In the genomic region with DNA sequence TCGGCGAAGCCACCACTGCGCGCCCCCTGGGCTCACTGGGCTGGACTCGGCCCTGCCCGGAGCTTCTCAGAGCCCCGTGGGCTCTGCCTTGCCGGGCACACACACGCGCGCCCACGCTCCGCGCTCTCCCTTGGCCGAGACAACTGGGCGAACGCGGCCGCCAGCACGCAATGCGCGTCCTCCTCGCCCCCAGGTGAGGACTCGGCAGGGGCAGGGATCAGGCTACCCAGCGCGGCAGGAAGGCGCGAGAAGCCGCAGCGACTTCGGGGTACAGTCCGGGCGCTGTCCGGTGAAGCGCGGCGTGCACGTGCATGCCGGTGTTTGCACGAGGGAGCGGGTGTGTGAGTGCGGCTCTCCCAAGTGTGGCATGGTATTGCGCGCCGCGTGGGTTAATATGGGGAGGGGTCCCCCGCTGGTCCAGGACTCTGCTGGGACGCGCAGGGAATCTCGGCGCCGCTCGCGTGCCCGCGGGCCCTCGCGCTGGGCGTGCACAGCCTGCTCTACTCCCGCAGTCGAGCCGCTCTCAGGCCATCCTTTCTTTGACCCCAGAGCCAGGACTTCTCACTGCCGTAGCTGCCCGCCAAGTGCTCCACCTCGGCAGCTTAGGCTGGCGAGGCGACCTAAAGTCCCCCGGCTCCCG, we compare ENCODE assay signal across 14 cellular contexts. TPM values are rescaled to one million over a fixed set of nuclear protein-coding genes. Genes with fewer than 3 reads are reported as not detected.
DNase-seq lines count a peak whose midpoint lies in the region; ATAC-seq and TF ChIP-seq lines count a peak whose summit lies in the region.
"Had no signal": no experiment of that assay in that cellular context is flagged by ENCODE, and none has a peak within 500 bp of the region (broad histone marks: within the 10 kb centered on the region; RNA-seq: fewer than 3 reads in every experiment).

No MANE protein-coding gene starts in this region.

- no peaks in the 10 kb centered on the region for H3F3A ChIP-seq in Loucy (ENCODE audit: low read depth)
- peaks cover 55% of the 10 kb centered on the region for H3F3A ChIP-seq in neural progenitor cell (ENCODE audit: low read depth)

- no peak overlapping the region for H3K27ac ChIP-seq in A673 (ENCODE audit: low read depth, low read length, poor library complexity, severe bottlenecking)
- H3K27ac ChIP-seq in esophagus (ENCODE audit: low read depth in 2 of 2, low read length in 1 of 2), result no peak overlapping the region
- no peak overlapping the region for H3K27ac ChIP-seq in neural progenitor cell
- H3K27ac ChIP-seq: pancreas had no signal

- peaks cover 26% of the 10 kb centered on the region for H3K27me3 Mint-ChIP-seq in neural progenitor cell (ENCODE audit: insufficient read depth, low read depth)

- peaks cover 9% of the 10 kb centered on the region for H3K4me1 ChIP-seq in A673 (ENCODE audit: insufficient read depth, low read length, poor library complexity, severe bottlenecking)
- peaks cover 49% of the 10 kb centered on the region for H3K4me1 ChIP-seq in Loucy (ENCODE audit: insufficient read depth, low read length, poor library complexity, severe bottlenecking)
- H3K4me1 ChIP-seq in esophagus (ENCODE audit: control insufficient read depth in 2 of 2, insufficient read depth in 2 of 2, low read length in 1 of 2), result peaks cover 6 to 14% of the 10 kb centered on the region in 2 donors
- H3K4me1 ChIP-seq in neural progenitor cell, result peaks cover 41% of the 10 kb centered on the region
- H3K4me1 ChIP-seq: pancreas had no signal

- peaks cover 95% of the 10 kb centered on the region for H3K79me2 ChIP-seq in Loucy (ENCODE audit: insufficient read depth, low read length)
- H3K79me2 ChIP-seq in neural progenitor cell (ENCODE audit: low read depth), result no peaks in the 10 kb centered on the region

- TF ChIP-seq CTCF in A673 (conservative IDR thresholded peaks at IDR 0.05; ENCODE audit: low read depth, low read length) (no peak), Loucy (conservative IDR thresholded peaks at IDR 0.05; ENCODE audit: low read length) (no peak), neural progenitor cell (IDR thresholded peaks at IDR 0.05) (no peak), GM10266 (IDR thresholded peaks at IDR 0.05; ENCODE audit: control insufficient read depth, insufficient read depth, low read depth, missing control alignments) (no peak)

- no peak overlapping the region for H3K27ac Mint-ChIP-seq in neural progenitor cell
- H3K27ac Mint-ChIP-seq: CD14-positive monocyte had no signal

- WGBS in esophagus, 2 donors, result 20 to 35% methylated on average over 65 to 69 of the region's 69 CpGs

- no peaks in the 10 kb centered on the region for H3K36me3 ChIP-seq in A673 (ENCODE audit: insufficient read depth, low read length, poor library complexity, severe bottlenecking)
- H3K36me3 ChIP-seq in Loucy (ENCODE audit: insufficient read depth, low read length), result no peaks in the 10 kb centered on the region
- peaks cover 0 to 3% of the 10 kb centered on the region in 2 donors for H3K36me3 ChIP-seq in esophagus (ENCODE audit: control insufficient read depth in 2 of 2, insufficient read depth in 2 of 2, low read length in 1 of 2)
- no peaks in the 10 kb centered on the region for H3K36me3 ChIP-seq in neural progenitor cell
- H3K36me3 ChIP-seq: pancreas had no signal

- POLR2A ChIA-PET in A673 (lab: Charles Lee; ENCODE audit: low non-redundant PET), result interaction anchor here (0.6 kb wide), 1 partner anchor 241 kb away, joined by 8 read pairs; no protein-coding TSS in a partner anchor

- H3K9me3 ChIP-seq in A673 (ENCODE audit: low read depth, low read length, poor library complexity, severe bottlenecking) (no peaks in the 10 kb centered on the region), Loucy (ENCODE audit: insufficient read depth, low read depth, low read length) (no peaks in the 10 kb centered on the region), esophagus (ENCODE audit: control insufficient read depth in 2 of 2, insufficient read depth in 1 of 2, low read depth in 1 of 2, low read length in 1 of 2) (no peaks in the 10 kb centered on the region), neural progenitor cell (ENCODE audit: low read depth) (no peaks in the 10 kb centered on the region)
- H3K9me3 ChIP-seq: pancreas had no signal

- no peaks in the 10 kb centered on the region for H3K9me3 Mint-ChIP-seq in neural progenitor cell
- H3K9me3 Mint-ChIP-seq: activated CD4-positive, alpha-beta T cell treated with anti-CD3 and anti-CD28 coated beads, Interleukin-2, amount 10 ng/mL, durations not matched to agents 24 days and 14 days had no signal

- CTCF ChIA-PET in A673 (lab: Charles Lee), result no interaction called here

- no peaks in the 10 kb centered on the region for H3K9me2 ChIP-seq in Loucy (replicated peaks; ENCODE audit: low read depth, low read length)

- H3K36me3 Mint-ChIP-seq in neural progenitor cell, result peaks cover 2% of the 10 kb centered on the region

- intact Hi-C loops in A673 (cut with micrococcal nuclease; ENCODE audit: unreplicated experiment), result no loop called here

- peak overlapping the region; percentile 85 for H3K4me3 Mint-ChIP-seq in neural progenitor cell
- H3K4me3 Mint-ChIP-seq: activated CD4-positive, alpha-beta T cell treated with anti-CD3 and anti-CD28 coated beads, Interleukin-2, amount 10 ng/mL, durations not matched to agents 24 days and 14 days had no signal

- DNase-seq in A673 (ENCODE audit: low spot score) (no peak), neural progenitor cell (ENCODE audit: low spot score) (peak; percentile 55), NCI-H1694 treated with DMSO at 0.1 percent for 48 hours (lab: John Stamatoyannopoulos, UW) (no peak), GM10266 (ENCODE audit: extremely low spot score) (no peak), GM19238 (ENCODE audit: insufficient read length, low spot score) (no peak)
- DNase-seq: activated CD4-positive, alpha-beta T cell treated with anti-CD3 and anti-CD28 coated beads, Interleukin-2, amount 10 ng/mL, durations not matched to agents 24 days and 14 days; activated effector memory CD4-positive, alpha-beta T cell treated with anti-CD3 and anti-CD28 coated beads, Interleukin-2, amount 50 U/mL, for 16 hours; SIG-M5 had no signal

- no peak for ATAC-seq in GM21576 (IDR thresholded peaks at IDR 0.05; ENCODE audit: unreplicated experiment)
- ATAC-seq: pancreas had no signal

- H4K20me1 ChIP-seq in Loucy (ENCODE audit: insufficient read depth, low read length, poor library complexity, severe bottlenecking), result peaks cover 29% of the 10 kb centered on the region
- peaks cover 38% of the 10 kb centered on the region for H4K20me1 ChIP-seq in neural progenitor cell (ENCODE audit: low read depth)

- BruUV-seq in A673 (replicated peaks; lab: Mats Ljungman, UMichigan), result no TSS peak

- H3K4me1 Mint-ChIP-seq in neural progenitor cell, result peaks cover 49% of the 10 kb centered on the region
- H3K4me1 Mint-ChIP-seq: activated CD4-positive, alpha-beta T cell treated with anti-CD3 and anti-CD28 coated beads, Interleukin-2, amount 10 ng/mL, durations not matched to agents 24 days and 14 days had no signal

- peaks cover 69% of the 10 kb centered on the region for H3K27me3 ChIP-seq in A673 (replicated peaks; ENCODE audit: insufficient read depth, low read depth, low read length, poor library complexity)
- peaks cover 12% of the 10 kb centered on the region for H3K27me3 ChIP-seq in Loucy (ENCODE audit: insufficient read depth, low read length, poor library complexity, severe bottlenecking)
- peaks cover 0 to 13% of the 10 kb centered on the region in 2 donors for H3K27me3 ChIP-seq in esophagus (ENCODE audit: control insufficient read depth in 1 of 2, insufficient read depth in 2 of 2, low read length in 2 of 2)
- H3K27me3 ChIP-seq in neural progenitor cell, result peaks cover 74% of the 10 kb centered on the region

- H2AFZ ChIP-seq in Loucy (ENCODE audit: low read length), result peak overlapping the region; percentile 43; the same call in 1 of the 2 replicates
- H2AFZ ChIP-seq in neural progenitor cell (replicated peaks), result peak overlapping the region; percentile 70

- H3K4me3 ChIP-seq in A673 (ENCODE audit: low read depth, low read length, poor library complexity, severe bottlenecking) (peak overlapping the region; percentile 15), Loucy (ENCODE audit: low read length, poor library complexity, severe bottlenecking) (peak overlapping the region; percentile 88), esophagus (ENCODE audit: low read depth in 1 of 2, low read length in 2 of 2) (peak overlapping the region; percentile 11 to 20), neural progenitor cell (peak overlapping the region; percentile 40)
- H3K4me3 ChIP-seq: pancreas had no signal

- H3K9ac ChIP-seq in Loucy (ENCODE audit: low read depth, low read length, poor library complexity, severe bottlenecking) (peak overlapping the region; percentile 75), neural progenitor cell (no peak overlapping the region)

- H3K4me2 ChIP-seq in Loucy (ENCODE audit: low read depth, low read length, poor library complexity, severe bottlenecking) (peak overlapping the region; percentile 94), neural progenitor cell (peak overlapping the region; percentile 77)

RNA-seq across cellular contexts. Expression of a gene that starts 5.5 kb away (rescaled TPM):
- not detected in 2 replicates for total RNA-seq in A673 (2021)
- polyA plus RNA-seq in esophagus, result 1 to 10 TPM; 6.6 to 6.8 TPM
- total RNA-seq in neural progenitor cell (ENCODE audit: low replicate concordance), result 1.8 and 3.5 TPM in 2 replicates
- total RNA-seq: activated CD4-positive, alpha-beta T cell treated with anti-CD3 and anti-CD28 coated beads, Interleukin-2, amount 10 ng/mL, durations not matched to agents 24 days and 14 days; dermis microvascular lymphatic vessel endothelial cell had no signal
- polyA plus RNA-seq: CD14-positive monocyte had no signal

Comparison
In these comparisons a context has a peak if more than half of its experiments do, and no peak if none do; other contexts are left out.
1. H3K4me3 ChIP-seq: peak in every context shown above with its lines; median percentile 88 in Loucy; 40 in neural progenitor cell; 16 in esophagus; 15 in A673.